Comparison of ENCODE assay signal across 8 cellular contexts in genomic region chr7:2520808-2521146, GRCh38. TPM values are rescaled to one million over a fixed set of nuclear protein-coding genes. Genes with fewer than 3 reads are reported as not detected.
A peak's percentile ranks its signal among the peaks of the same experiment; 100 is the strongest.
DNase-seq lines count a peak whose midpoint lies in the region; ATAC-seq and TF ChIP-seq lines count a peak whose summit lies in the region.

No MANE protein-coding gene starts in this region.

- H3K36me3 Mint-ChIP-seq in activated naive CD4-positive, alpha-beta T cell treated with anti-CD3 and anti-CD28 coated beads, Interleukin-2, amount 10 ng/mL, durations not matched to agents 7 days and 5 days, result peaks cover 24% of the 10 kb centered on the region
- H3K36me3 Mint-ChIP-seq in activated naive CD8-positive, alpha-beta T cell treated with anti-CD3 and anti-CD28 coated beads, Interleukin-2, amount 10 ng/mL, durations not matched to agents 7 days and 5 days, result peaks cover 21% of the 10 kb centered on the region
- no peaks in the 10 kb centered on the region for H3K36me3 Mint-ChIP-seq in type B pancreatic cell

- no peak for ATAC-seq in activated naive CD8-positive, alpha-beta T cell treated with anti-CD3 and anti-CD28 coated beads, Interleukin-2, amount 10 ng/mL, durations not matched to agents 7 days and 5 days (ENCODE audit: low read depth)
- ATAC-seq in lower lobe of right lung, result no peak

- peaks cover 25% of the 10 kb centered on the region for H3K27me3 Mint-ChIP-seq in activated naive CD4-positive, alpha-beta T cell treated with anti-CD3 and anti-CD28 coated beads, Interleukin-2, amount 10 ng/mL, durations not matched to agents 7 days and 5 days
- no peaks in the 10 kb centered on the region for H3K27me3 Mint-ChIP-seq in activated naive CD8-positive, alpha-beta T cell treated with anti-CD3 and anti-CD28 coated beads, Interleukin-2, amount 10 ng/mL, durations not matched to agents 7 days and 5 days
- H3K27me3 Mint-ChIP-seq in type B pancreatic cell, result peaks cover 31% of the 10 kb centered on the region

- intact Hi-C loops in lower lobe of right lung (cut with DNase I), result no loop called here

- POLR2A ChIA-PET in activated naive CD8-positive, alpha-beta T cell treated with anti-CD3 and anti-CD28 coated beads, Interleukin-2, amount 10 ng/mL, durations not matched to agents 7 days and 5 days (lab: Charles Lee), result interaction anchor here (0.9 to 12.9 kb wide), 8 partner anchors 9 to 165 kb away, joined by 3 to 207 read pairs (median 4); no protein-coding TSS in a partner anchor

- no peak for DNase-seq in activated naive CD4-positive, alpha-beta T cell treated with anti-CD3 and anti-CD28 coated beads, Interleukin-2, amount 10 ng/mL, durations not matched to agents 7 days and 5 days
- DNase-seq in activated naive CD4-positive, alpha-beta T cell (lab: John Stamatoyannopoulos, UW), result no peak
- DNase-seq in activated naive CD8-positive, alpha-beta T cell treated with anti-CD3 and anti-CD28 coated beads, Interleukin-2, amount 10 ng/mL, durations not matched to agents 7 days and 5 days, result no peak
- no peak for DNase-seq in lower lobe of right lung
- no peak for DNase-seq in type B pancreatic cell (ENCODE audit: extremely low spot score, unreplicated experiment)
- DNase-seq in Ammon's horn (ENCODE audit: low spot score), result no peak
- DNase-seq in NOMO-1 treated with DMSO at 0.1 percent for 48 hours (lab: John Stamatoyannopoulos, UW; ENCODE audit: unreplicated experiment), result no peak
- DNase-seq in kidney tubule cell (ENCODE audit: low spot score), result no peak

- no peaks in the 10 kb centered on the region for H3K27me3 ChIP-seq in lower lobe of right lung (ENCODE audit: low read depth)

- no peaks in the 10 kb centered on the region for H3K9me3 ChIP-seq in lower lobe of right lung

- peak overlapping the region; percentile 92 for H3K27ac ChIP-seq in lower lobe of right lung

- peak overlapping the region; percentile 77 for H3K4me3 ChIP-seq in lower lobe of right lung

- peak overlapping the region; percentile 97 for H3K4me3 Mint-ChIP-seq in activated naive CD4-positive, alpha-beta T cell treated with anti-CD3 and anti-CD28 coated beads, Interleukin-2, amount 10 ng/mL, durations not matched to agents 7 days and 5 days
- H3K4me3 Mint-ChIP-seq in activated naive CD8-positive, alpha-beta T cell treated with anti-CD3 and anti-CD28 coated beads, Interleukin-2, amount 10 ng/mL, durations not matched to agents 7 days and 5 days, result peak overlapping the region; percentile 97
- peak overlapping the region; percentile 88 for H3K4me3 Mint-ChIP-seq in type B pancreatic cell

- no peaks in the 10 kb centered on the region for H3K9me3 Mint-ChIP-seq in activated naive CD4-positive, alpha-beta T cell treated with anti-CD3 and anti-CD28 coated beads, Interleukin-2, amount 10 ng/mL, durations not matched to agents 7 days and 5 days
- no peaks in the 10 kb centered on the region for H3K9me3 Mint-ChIP-seq in activated naive CD8-positive, alpha-beta T cell treated with anti-CD3 and anti-CD28 coated beads, Interleukin-2, amount 10 ng/mL, durations not matched to agents 7 days and 5 days
- H3K9me3 Mint-ChIP-seq in type B pancreatic cell, result no peaks in the 10 kb centered on the region

- H3K4me1 ChIP-seq in lower lobe of right lung, result peaks cover 64% of the 10 kb centered on the region

- TF ChIP-seq CTCF in lower lobe of right lung (IDR thresholded peaks at IDR 0.05) (no peak), type B pancreatic cell (conservative IDR thresholded peaks at IDR 0.05) (no peak)

- CTCF ChIA-PET in activated naive CD4-positive, alpha-beta T cell treated with anti-CD3 and anti-CD28 coated beads, Interleukin-2, amount 10 ng/mL, durations not matched to agents 7 days and 5 days (lab: Charles Lee), result interaction anchor here (1.2 kb wide), 1 partner anchor 10 kb away, joined by 3 read pairs; no protein-coding TSS in a partner anchor

- H3K36me3 ChIP-seq in lower lobe of right lung, result peaks cover 10% of the 10 kb centered on the region

- peak overlapping the region; percentile 88 for H3K27ac Mint-ChIP-seq in activated naive CD4-positive, alpha-beta T cell treated with anti-CD3 and anti-CD28 coated beads, Interleukin-2, amount 10 ng/mL, durations not matched to agents 7 days and 5 days
- H3K27ac Mint-ChIP-seq in activated naive CD8-positive, alpha-beta T cell treated with anti-CD3 and anti-CD28 coated beads, Interleukin-2, amount 10 ng/mL, durations not matched to agents 7 days and 5 days, result peak overlapping the region; percentile 90
- peak overlapping the region; percentile 31 for H3K27ac Mint-ChIP-seq in type B pancreatic cell

- peaks cover 37% of the 10 kb centered on the region for H3K4me1 Mint-ChIP-seq in activated naive CD4-positive, alpha-beta T cell treated with anti-CD3 and anti-CD28 coated beads, Interleukin-2, amount 10 ng/mL, durations not matched to agents 7 days and 5 days
- peaks cover 13% of the 10 kb centered on the region for H3K4me1 Mint-ChIP-seq in activated naive CD8-positive, alpha-beta T cell treated with anti-CD3 and anti-CD28 coated beads, Interleukin-2, amount 10 ng/mL, durations not matched to agents 7 days and 5 days
- peaks cover 25% of the 10 kb centered on the region for H3K4me1 Mint-ChIP-seq in type B pancreatic cell (ENCODE audit: unreplicated experiment)

RNA-seq across cellular contexts. Expression of gene LFNG, which starts 1.2 kb away (rescaled TPM):
- total RNA-seq in activated naive CD8-positive, alpha-beta T cell treated with anti-CD3 and anti-CD28 coated beads, Interleukin-2, amount 10 ng/mL, durations not matched to agents 7 days and 5 days, result 100 to 1,000 TPM; 115 to 121 TPM
- total RNA-seq in lower lobe of right lung (42.6 TPM), type B pancreatic cell (ENCODE audit: low replicate concordance) (5.0 and 15.3 TPM in 2 replicates)

RNA-seq across cellular contexts. Expression of gene BRAT1, which starts 34.5 kb away (rescaled TPM):
- 10 to 100 TPM; 33.5 to 40.1 TPM for total RNA-seq in activated naive CD8-positive, alpha-beta T cell treated with anti-CD3 and anti-CD28 coated beads, Interleukin-2, amount 10 ng/mL, durations not matched to agents 7 days and 5 days
- total RNA-seq in lower lobe of right lung, result 24.4 TPM
- total RNA-seq in type B pancreatic cell (ENCODE audit: low replicate concordance), result 25.2 and 40.3 TPM in 2 replicates

RNA-seq across cellular contexts. Expression of gene IQCE, which starts 38.0 kb away (rescaled TPM):
- 10 to 100 TPM in 1 of 2 experiments, 1 to 10 TPM in 1; 8.3 to 10.0 TPM for total RNA-seq in activated naive CD8-positive, alpha-beta T cell treated with anti-CD3 and anti-CD28 coated beads, Interleukin-2, amount 10 ng/mL, durations not matched to agents 7 days and 5 days
- 32.0 TPM for total RNA-seq in lower lobe of right lung
- total RNA-seq in type B pancreatic cell (ENCODE audit: low replicate concordance), result 25.7 and 35.2 TPM in 2 replicates

RNA-seq across cellular contexts. Expression of gene GRIFIN, which starts 44.6 kb away (rescaled TPM):
- total RNA-seq in activated naive CD8-positive, alpha-beta T cell treated with anti-CD3 and anti-CD28 coated beads, Interleukin-2, amount 10 ng/mL, durations not matched to agents 7 days and 5 days, result not detected
- not detected for total RNA-seq in lower lobe of right lung
- total RNA-seq in type B pancreatic cell (ENCODE audit: low replicate concordance), result not detected in 2 replicates

Comparison
In these comparisons a context has a peak if more than half of its experiments do, and no peak if none do; other contexts are left out.
1. H3K27ac Mint-ChIP-seq: peak in every context shown above with its lines; median percentile 90 in activated naive CD8-positive, alpha-beta T cell treated with anti-CD3 and anti-CD28 coated beads, Interleukin-2, amount 10 ng/mL, durations not matched to agents 7 days and 5 days; 88 in activated naive CD4-positive, alpha-beta T cell treated with anti-CD3 and anti-CD28 coated beads, Interleukin-2, amount 10 ng/mL, durations not matched to agents 7 days and 5 days; 31 in type B pancreatic cell.